ENCODE assay signal across 9 cellular contexts in the genomic region with DNA sequence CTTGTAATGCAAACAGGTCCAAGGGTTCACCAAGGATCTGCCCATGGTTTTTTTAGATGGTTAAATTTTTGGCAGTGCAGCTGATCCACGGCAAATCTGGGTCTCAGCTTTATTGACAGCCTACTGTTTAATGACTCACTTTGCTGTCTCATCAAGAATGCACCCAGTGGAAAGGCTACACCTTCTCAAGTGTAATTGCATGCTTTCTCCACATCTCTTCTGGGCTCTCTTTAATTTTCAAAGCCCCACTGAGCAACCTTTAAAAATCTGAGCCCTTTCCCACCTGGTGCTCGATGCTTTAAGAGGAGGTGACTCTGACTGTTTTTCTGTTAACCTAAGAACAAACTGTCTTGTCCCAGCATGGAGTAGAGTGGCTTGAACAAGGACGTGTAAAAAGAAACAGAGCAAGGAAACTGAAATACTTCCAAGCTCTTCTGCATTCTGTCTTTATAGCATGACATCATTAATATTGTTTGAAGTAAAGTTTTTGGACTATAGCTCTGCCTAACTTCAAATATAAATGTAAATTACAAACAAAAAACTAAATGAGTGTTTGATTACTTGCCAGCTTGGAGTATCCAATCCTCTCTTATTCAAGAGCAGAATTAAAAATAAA.
DNase-seq lines count a peak whose midpoint lies in the region; ATAC-seq and TF ChIP-seq lines count a peak whose summit lies in the region.
"Had no signal": no experiment of that assay in that cellular context is flagged by ENCODE, and none has a peak within 500 bp of the region (broad histone marks: within the 10 kb centered on the region; RNA-seq: fewer than 3 reads in every experiment).

No MANE protein-coding gene starts in this region.

- TF ChIP-seq POLR2A in suprapubic skin (IDR thresholded peaks at IDR 0.05): no peak

- H3K36me3 Mint-ChIP-seq in activated CD8-positive, alpha-beta T cell treated with anti-CD3 and anti-CD28 coated beads for 36 hours (ENCODE audit: low read depth): peaks cover 4% of the 10 kb centered on the region
- peaks cover 7% of the 10 kb centered on the region for H3K36me3 Mint-ChIP-seq in activated CD8-positive, alpha-beta T cell treated with anti-CD3 and anti-CD28 coated beads, Interleukin-2, amount 10 ng/mL, durations not matched to agents 7 days and 5 days (ENCODE audit: low read depth)

- no peaks in the 10 kb centered on the region for H4K20me1 ChIP-seq in PC-3 (ENCODE audit: low read length)

- peaks cover 20% of the 10 kb centered on the region for H3K4me1 Mint-ChIP-seq in activated CD8-positive, alpha-beta T cell treated with anti-CD3 and anti-CD28 coated beads for 36 hours (ENCODE audit: low read depth)
- peaks cover 26% of the 10 kb centered on the region for H3K4me1 Mint-ChIP-seq in activated CD8-positive, alpha-beta T cell treated with anti-CD3 and anti-CD28 coated beads, Interleukin-2, amount 10 ng/mL, durations not matched to agents 7 days and 5 days (ENCODE audit: low read depth)

- no peak for TF ChIP-seq EP300 in suprapubic skin (IDR thresholded peaks at IDR 0.05)

- H3K9me3 ChIP-seq in PC-3 (ENCODE audit: low read length) (no peaks in the 10 kb centered on the region), suprapubic skin (no peaks in the 10 kb centered on the region)

- H3K4me3 ChIP-seq in PC-3 (ENCODE audit: low read length) (peak overlapping the region; percentile 25; the same call in 1 of the 2 replicates), suprapubic skin (no peak overlapping the region)

- CTCF ChIA-PET in activated CD8-positive, alpha-beta T cell treated with anti-CD3 and anti-CD28 coated beads for 36 hours (lab: Charles Lee): interaction anchor here (1.1 to 1.7 kb wide), 4 partner anchors 11 to 214 kb away, joined by 3 to 5 read pairs (median 4); a partner anchor contains a TSS
- CTCF ChIA-PET in activated CD8-positive, alpha-beta T cell treated with anti-CD3 and anti-CD28 coated beads, Interleukin-2, amount 10 ng/mL, durations not matched to agents 7 days and 5 days (lab: Charles Lee): interaction anchor here (1.4 kb wide), 1 partner anchor 312 kb away, joined by 3 read pairs; no protein-coding TSS in a partner anchor
- CTCF ChIA-PET in PC-3 (lab: Charles Lee): interaction anchor here (0.8 kb wide), 1 partner anchor 165 kb away, joined by 4 read pairs; no protein-coding TSS in a partner anchor

- H2AFZ ChIP-seq in PC-3 (ENCODE audit: low read length): peak overlapping the region; percentile 43; the same call in 1 of the 2 replicates

- DNase-seq in activated CD8-positive, alpha-beta T cell treated with anti-CD3 and anti-CD28 coated beads for 36 hours: no peak
- DNase-seq in activated CD8-positive, alpha-beta T cell treated with anti-CD3 and anti-CD28 coated beads, Interleukin-2, amount 10 ng/mL, durations not matched to agents 7 days and 5 days: no peak
- peak; percentile 87 for DNase-seq in PC-3
- peak; percentile 62 for DNase-seq in fibroblast of peridontal ligament (ENCODE audit: extremely low read depth)
- no peak for DNase-seq in suprapubic skin (ENCODE audit: low spot score in 2 of 2)
- DNase-seq in NOMO-1 treated with DMSO at 0.1 percent for 48 hours (lab: John Stamatoyannopoulos, UW; ENCODE audit: unreplicated experiment): no peak
- no peak for DNase-seq in activated CD8-positive, alpha-beta memory T cell treated with anti-CD3 and anti-CD28 coated beads, Interleukin-2, amount 50 U/mL, for 48 hours
- DNase-seq in activated naive CD4-positive, alpha-beta T cell treated with Interleukin-2 at 50 U/mL for 16 hours: no peak
- DNase-seq: stimulated activated CD4-positive, alpha-beta T cell treated with anti-CD3 and anti-CD28 coated beads, Interleukin-2, amount 100 ng/mL, for 24 hours had no signal

- H3K27me3 Mint-ChIP-seq in activated CD8-positive, alpha-beta T cell treated with anti-CD3 and anti-CD28 coated beads for 36 hours: peaks cover 5% of the 10 kb centered on the region
- peaks cover 4% of the 10 kb centered on the region for H3K27me3 Mint-ChIP-seq in activated CD8-positive, alpha-beta T cell treated with anti-CD3 and anti-CD28 coated beads, Interleukin-2, amount 10 ng/mL, durations not matched to agents 7 days and 5 days (ENCODE audit: low read depth)

- H3K36me3 ChIP-seq in PC-3 (ENCODE audit: low read depth, low read length): no peaks in the 10 kb centered on the region
- no peaks in the 10 kb centered on the region for H3K36me3 ChIP-seq in suprapubic skin

- H3K27me3 ChIP-seq in PC-3 (ENCODE audit: low read length) (no peaks in the 10 kb centered on the region), suprapubic skin (no peaks in the 10 kb centered on the region)

- H3K4me1 ChIP-seq in PC-3 (ENCODE audit: insufficient read depth, low read length) (peaks cover 52% of the 10 kb centered on the region), suprapubic skin (peaks cover 41% of the 10 kb centered on the region)

- POLR2A ChIA-PET in activated CD8-positive, alpha-beta T cell treated with anti-CD3 and anti-CD28 coated beads for 36 hours (lab: Charles Lee): interaction anchor here (0.7 to 1.0 kb wide), 2 partner anchors 20 to 281 kb away, joined by 3 read pairs; no protein-coding TSS in a partner anchor
- POLR2A ChIA-PET in activated CD8-positive, alpha-beta T cell treated with anti-CD3 and anti-CD28 coated beads, Interleukin-2, amount 10 ng/mL, durations not matched to agents 7 days and 5 days (lab: Charles Lee): no interaction called here
- POLR2A ChIA-PET in PC-3 (lab: Charles Lee; ENCODE audit: unreplicated experiment): no interaction called here

- H3K27ac Mint-ChIP-seq in activated CD8-positive, alpha-beta T cell treated with anti-CD3 and anti-CD28 coated beads for 36 hours: no peak overlapping the region
- H3K27ac Mint-ChIP-seq in activated CD8-positive, alpha-beta T cell treated with anti-CD3 and anti-CD28 coated beads, Interleukin-2, amount 10 ng/mL, durations not matched to agents 7 days and 5 days: no peak overlapping the region

- H3K27ac ChIP-seq in PC-3 (ENCODE audit: low read length) (peak overlapping the region; percentile 89), suprapubic skin (peak overlapping the region; percentile 1)

- intact Hi-C loops in activated CD8-positive, alpha-beta T cell treated with anti-CD3 and anti-CD28 coated beads for 36 hours (cut with micrococcal nuclease): no loop called here
- intact Hi-C loops in PC-3 (cut with micrococcal nuclease): loop anchor here (2.0 to 10.0 kb wide), 3 partner anchors 219 to 729 kb away; no protein-coding TSS in a partner anchor

- no peak for TF ChIP-seq CTCF in activated CD8-positive, alpha-beta T cell treated with anti-CD3 and anti-CD28 coated beads for 36 hours (IDR thresholded peaks at IDR 0.05)
- TF ChIP-seq CTCF in PC-3 (conservative IDR thresholded peaks at IDR 0.05; ENCODE audit: low read depth, low read length) (peak; percentile 43; the same call in 1 of the 2 replicates), suprapubic skin (IDR thresholded peaks at IDR 0.05) (no peak)

- H3F3A ChIP-seq in PC-3 (ENCODE audit: low read length, unreplicated experiment): peaks cover 4% of the 10 kb centered on the region

- H3K4me2 ChIP-seq in PC-3 (ENCODE audit: low read length): peak overlapping the region; percentile 74

- H3K9me3 Mint-ChIP-seq in activated CD8-positive, alpha-beta T cell treated with anti-CD3 and anti-CD28 coated beads for 36 hours: peaks cover 3% of the 10 kb centered on the region
- peaks cover 3% of the 10 kb centered on the region for H3K9me3 Mint-ChIP-seq in activated CD8-positive, alpha-beta T cell treated with anti-CD3 and anti-CD28 coated beads, Interleukin-2, amount 10 ng/mL, durations not matched to agents 7 days and 5 days (ENCODE audit: insufficient read depth)

- no peak overlapping the region for H3K4me3 Mint-ChIP-seq in activated CD8-positive, alpha-beta T cell treated with anti-CD3 and anti-CD28 coated beads for 36 hours
- H3K4me3 Mint-ChIP-seq in activated CD8-positive, alpha-beta T cell treated with anti-CD3 and anti-CD28 coated beads, Interleukin-2, amount 10 ng/mL, durations not matched to agents 7 days and 5 days: no peak overlapping the region

- ATAC-seq in activated CD8-positive, alpha-beta T cell treated with anti-CD3 and anti-CD28 coated beads for 36 hours: peak; percentile 64
- ATAC-seq in activated CD8-positive, alpha-beta T cell treated with anti-CD3 and anti-CD28 coated beads, Interleukin-2, amount 10 ng/mL, durations not matched to agents 7 days and 5 days: no peak
- ATAC-seq in PC-3: peak; percentile 84

- WGBS in suprapubic skin: 31% methylated on average over 3 of the region's 3 CpGs

- peak overlapping the region; percentile 44 for H3K9ac ChIP-seq in PC-3 (ENCODE audit: low read length)

- BruUV-seq in PC-3 (replicated peaks; lab: Mats Ljungman, UMichigan): TSS peak; percentile 81

- no peaks in the 10 kb centered on the region for H3K9me2 ChIP-seq in PC-3 (replicated peaks; ENCODE audit: low read length)

- H3K79me2 ChIP-seq in PC-3 (ENCODE audit: low read length): no peaks in the 10 kb centered on the region

Comparison
In these comparisons a context has a peak if more than half of its experiments do, and no peak if none do; other contexts are left out.
1. DNase-seq: peak in PC-3 (single experiment) and fibroblast of peridontal ligament (single experiment); none in activated CD8-positive, alpha-beta T cell treated with anti-CD3 and anti-CD28 coated beads for 36 hours (single experiment), activated CD8-positive, alpha-beta T cell treated with anti-CD3 and anti-CD28 coated beads, Interleukin-2, amount 10 ng/mL, durations not matched to agents 7 days and 5 days (single experiment), suprapubic skin (0 of 2), NOMO-1 treated with DMSO at 0.1 percent for 48 hours (single experiment), activated CD8-positive, alpha-beta memory T cell treated with anti-CD3 and anti-CD28 coated beads, Interleukin-2, amount 50 U/mL, for 48 hours (single experiment) and activated naive CD4-positive, alpha-beta T cell treated with Interleukin-2 at 50 U/mL for 16 hours (single experiment).